9 cellular contexts compared by ENCODE assay signal in genomic region chr9:136342191-136343120, GRCh38. TPM values are rescaled to one million over a fixed set of nuclear protein-coding genes. Genes with fewer than 3 reads are reported as not detected.
DNase-seq lines count a peak whose midpoint lies in the region; ATAC-seq and TF ChIP-seq lines count a peak whose summit lies in the region.
"Had no signal": no experiment of that assay in that cellular context is flagged by ENCODE, and none has a peak within 500 bp of the region (broad histone marks: within the 10 kb centered on the region; RNA-seq: fewer than 3 reads in every experiment).

No MANE protein-coding gene starts in this region.

- CTCF ChIA-PET in GM10248 (lab: Yijun Ruan, JAX), result no interaction called here
- CTCF ChIA-PET in PC-9 (lab: Charles Lee), result no interaction called here

- peak overlapping the region; percentile 54 for H3K4me2 ChIP-seq in PC-9
- no peak overlapping the region for H3K4me2 ChIP-seq in MM.1S (ENCODE audit: low read depth, low read length)

- H3K4me3 ChIP-seq in PC-9 (no peak overlapping the region), heart left ventricle (peak overlapping the region in 11 of 12 donors; percentile 13 to 58 (median 45)), upper lobe of left lung (peak overlapping the region; percentile 33 to 58 (median 56)), MM.1S (ENCODE audit: low read length) (no peak overlapping the region)

- H3K4me1 ChIP-seq in PC-9 (replicated peaks; ENCODE audit: insufficient read depth) (peaks cover 7% of the 10 kb centered on the region; the same call in 1 of the 2 replicates), heart left ventricle (peaks cover 0 to 67% (median 46%) of the 10 kb centered on the region in 12 donors), upper lobe of left lung (peaks cover 40 to 59% (median 42%) of the 10 kb centered on the region in 4 donors), MM.1S (ENCODE audit: low read length) (no peaks in the 10 kb centered on the region)

- BruUV-seq in PC-9 (replicated peaks; lab: Mats Ljungman, UMichigan), result no TSS peak

- H3K27ac ChIP-seq in PC-9 (no peak overlapping the region), heart left ventricle (peak overlapping the region; percentile 74 to 99 (median 92)), upper lobe of left lung (peak overlapping the region; percentile 65 to 86 (median 84)), MM.1S (ENCODE audit: low read length) (no peak overlapping the region)

- H3K9me2 ChIP-seq in PC-9 (ENCODE audit: insufficient read depth) (no peaks in the 10 kb centered on the region), MM.1S (replicated peaks; ENCODE audit: insufficient read depth, low read length) (no peaks in the 10 kb centered on the region)

- H3K9me3 ChIP-seq in PC-9 (ENCODE audit: insufficient read depth, low read depth), result no peaks in the 10 kb centered on the region
- H3K9me3 ChIP-seq in heart left ventricle, result no peaks in the 10 kb centered on the region
- no peaks in the 10 kb centered on the region for H3K9me3 ChIP-seq in upper lobe of left lung
- H3K9me3 ChIP-seq in MM.1S (replicated peaks; ENCODE audit: insufficient read depth, low read length), result no peaks in the 10 kb centered on the region

- no peak for TF ChIP-seq EP300 in upper lobe of left lung (IDR thresholded peaks at IDR 0.05)

- peak; percentile 46 to 76 (median 72) for ATAC-seq in heart left ventricle
- peak; percentile 64 to 76 for ATAC-seq in upper lobe of left lung (ENCODE audit: low FRiP score in 2 of 2)

- TF ChIP-seq POLR2A in heart left ventricle (IDR thresholded peaks at IDR 0.05) (peak in 1 of 2 donors; percentile 63), upper lobe of left lung (IDR thresholded peaks at IDR 0.05) (peak in 1 of 4 donors; percentile 42)

- no peak overlapping the region for H2AFZ ChIP-seq in PC-9
- no peak overlapping the region for H2AFZ ChIP-seq in MM.1S (ENCODE audit: low read length)

- H3K27me3 Mint-ChIP-seq in activated naive CD8-positive, alpha-beta T cell treated with anti-CD3 and anti-CD28 coated beads for 36 hours, result no peaks in the 10 kb centered on the region

- no peaks in the 10 kb centered on the region for H3K36me3 ChIP-seq in PC-9 (ENCODE audit: low read depth)
- peaks cover 0 to 14% (median 2%) of the 10 kb centered on the region in 9 donors for H3K36me3 ChIP-seq in heart left ventricle
- H3K36me3 ChIP-seq in upper lobe of left lung, result peaks cover 0 to 9% (median 4%) of the 10 kb centered on the region in 4 donors
- H3K36me3 ChIP-seq in MM.1S (replicated peaks; ENCODE audit: insufficient read depth, low read length), result no peaks in the 10 kb centered on the region

- WGBS in heart left ventricle, 4 donors, result 13 to 23% (median 21%) methylated on average over 37 to 59 of the region's 59 CpGs
- WGBS in upper lobe of left lung, 2 donors, result 12 to 22% methylated on average over 12 to 53 of the region's 59 CpGs

- POLR2A ChIA-PET in GM10248 (lab: Yijun Ruan, JAX) (no interaction called here), PC-9 (lab: Charles Lee; ENCODE audit: unreplicated experiment) (no interaction called here)

- H3K9me3 Mint-ChIP-seq in activated naive CD8-positive, alpha-beta T cell treated with anti-CD3 and anti-CD28 coated beads for 36 hours, result no peaks in the 10 kb centered on the region

- intact Hi-C loops in PC-9 (cut with micrococcal nuclease; ENCODE audit: unreplicated experiment), result loop anchor here (10.0 kb wide), 1 partner anchor 142 kb away; the partner anchor contains the start of gene SEC16A
- intact Hi-C loops in heart left ventricle (cut with DNase I), result loop anchor here in 4 of 10 donors (1.0 to 2.0 kb wide), 2 partner anchors 20 to 21 kb away; partner anchors contain the start of gene DNLZ (in 4 of the 4)

- no peaks in the 10 kb centered on the region for H3K4me1 Mint-ChIP-seq in activated naive CD8-positive, alpha-beta T cell treated with anti-CD3 and anti-CD28 coated beads for 36 hours

- DNase-seq in GM10248 (ENCODE audit: extremely low spot score) (peak; percentile 79), PC-9 (peak; percentile 51 to 92), heart left ventricle (peak; percentile 84 to 93 (median 92)), pons (ENCODE audit: low spot score) (peak; percentile 76), upper lobe of left lung (peak; percentile 92 to 96), NCI-H2107 (lab: John Stamatoyannopoulos, UW) (no peak), MM.1S (no peak)
- DNase-seq in activated naive CD8-positive, alpha-beta T cell treated with anti-CD3 and anti-CD28 coated beads for 36 hours, result peak; percentile 79

- H3K4me3 Mint-ChIP-seq in activated naive CD8-positive, alpha-beta T cell treated with anti-CD3 and anti-CD28 coated beads for 36 hours, result no peak overlapping the region

- H3K79me2 ChIP-seq in PC-9 (ENCODE audit: low read depth) (no peaks in the 10 kb centered on the region), MM.1S (ENCODE audit: low read length) (no peaks in the 10 kb centered on the region)

- TF ChIP-seq CTCF in GM10248 (IDR thresholded peaks at IDR 0.05; ENCODE audit: control extremely low read depth, extremely low read depth, low read depth, missing control alignments) (no peak), PC-9 (conservative IDR thresholded peaks at IDR 0.05) (no peak), heart left ventricle (IDR thresholded peaks at IDR 0.05) (peak in 2 of 12 donors; percentile 7 to 15), upper lobe of left lung (IDR thresholded peaks at IDR 0.05) (peak in 1 of 6 experiments; percentile 27), MM.1S (IDR thresholded peaks at IDR 0.05; ENCODE audit: low read length) (no peak)

- H4K20me1 ChIP-seq in PC-9 (ENCODE audit: insufficient read depth) (no peaks in the 10 kb centered on the region), MM.1S (ENCODE audit: insufficient read depth, low read length) (no peaks in the 10 kb centered on the region)

- H3K36me3 Mint-ChIP-seq in activated naive CD8-positive, alpha-beta T cell treated with anti-CD3 and anti-CD28 coated beads for 36 hours, result no peaks in the 10 kb centered on the region

- peaks cover 5% of the 10 kb centered on the region; the same call in 1 of the 2 replicates for H3F3A ChIP-seq in PC-9 (ENCODE audit: insufficient read depth, low read depth)
- no peaks in the 10 kb centered on the region for H3F3A ChIP-seq in MM.1S (ENCODE audit: insufficient read depth, low read length)

- no peak overlapping the region for H3K27ac Mint-ChIP-seq in activated naive CD8-positive, alpha-beta T cell treated with anti-CD3 and anti-CD28 coated beads for 36 hours

- H3K9ac ChIP-seq in MM.1S (ENCODE audit: low read length), result no peak overlapping the region

- H3K27me3 ChIP-seq in PC-9 (ENCODE audit: insufficient read depth, low read depth) (no peaks in the 10 kb centered on the region), heart left ventricle (no peaks in the 10 kb centered on the region), upper lobe of left lung (no peaks in the 10 kb centered on the region), MM.1S (replicated peaks; ENCODE audit: insufficient read depth, low read length) (peaks cover 94% of the 10 kb centered on the region)

RNA-seq across cellular contexts. Expression of gene GPSM1, which starts 15.1 kb away (rescaled TPM):
- total RNA-seq in PC-9 (2021), result 5.5 and 9.5 TPM in 2 replicates
- total RNA-seq in activated naive CD8-positive, alpha-beta T cell treated with anti-CD3 and anti-CD28 coated beads for 36 hours, result 10 to 100 TPM in 1 of 2 experiments, 1 to 10 TPM in 1; 9.1 to 11.0 TPM
- 10 to 100 TPM; 24.1 to 52.0 (median 31.7) TPM for total RNA-seq in heart left ventricle
- polyA plus RNA-seq in heart left ventricle, result 10 to 100 TPM; 31.5 to 80.2 TPM
- 10 to 100 TPM; 10.0 to 78.6 (median 24.2) TPM for total RNA-seq in upper lobe of left lung

RNA-seq across cellular contexts. Expression of gene DNLZ, which starts 21.1 kb away (rescaled TPM):
- 9.1 and 19.1 TPM in 2 replicates for total RNA-seq in PC-9 (2021)
- 10 to 100 TPM; 24.9 to 26.2 TPM for total RNA-seq in activated naive CD8-positive, alpha-beta T cell treated with anti-CD3 and anti-CD28 coated beads for 36 hours
- total RNA-seq in heart left ventricle, result 10 to 100 TPM; 21.3 to 67.8 (median 33.6) TPM
- 10 to 100 TPM; 22.6 to 36.8 TPM for polyA plus RNA-seq in heart left ventricle
- 10 to 100 TPM in 5 of 6 donors, 1 to 10 TPM in 1; 5.2 to 35.9 (median 19.4) TPM for total RNA-seq in upper lobe of left lung

RNA-seq across cellular contexts. Expression of gene CARD9, which starts 31.0 kb away (rescaled TPM):
- total RNA-seq in PC-9 (2021) (13.6 and 14.0 TPM in 2 replicates), heart left ventricle (1 to 10 TPM in 2 of 9 donors, under 1 TPM in 7; 0.30 to 7.1 (median 0.77) TPM), upper lobe of left lung (10 to 100 TPM in 5 of 6 donors, 1 to 10 TPM in 1; 3.5 to 30.4 (median 16.8) TPM)
- 1 to 10 TPM; 1.5 to 1.8 TPM for total RNA-seq in activated naive CD8-positive, alpha-beta T cell treated with anti-CD3 and anti-CD28 coated beads for 36 hours
- under 1 TPM; 0.69 to 1.00 TPM for polyA plus RNA-seq in heart left ventricle

RNA-seq across cellular contexts. Expression of gene CCDC187, which starts 38.6 kb away (rescaled TPM):
- total RNA-seq in PC-9 (2021) (2.7 and 5.2 TPM in 2 replicates), heart left ventricle (under 1 TPM in 1 of 9 donors, not detected in 8; 0.04 TPM), upper lobe of left lung (10 to 100 TPM in 3 of 6 donors, 1 to 10 TPM in 2, under 1 TPM in 1; 0.17 to 22.3 (median 10.0) TPM)
- total RNA-seq in activated naive CD8-positive, alpha-beta T cell treated with anti-CD3 and anti-CD28 coated beads for 36 hours, result not detected
- polyA plus RNA-seq in heart left ventricle, result not detected
- total RNA-seq: M059J had no signal

RNA-seq across cellular contexts. Expression of gene SNAPC4, which starts 57.5 kb away (rescaled TPM):
- total RNA-seq in PC-9 (2021), result 13.3 and 14.4 TPM in 2 replicates
- total RNA-seq in activated naive CD8-positive, alpha-beta T cell treated with anti-CD3 and anti-CD28 coated beads for 36 hours, result 10 to 100 TPM; 25.2 to 28.0 TPM
- 1 to 10 TPM; 3.1 to 7.8 (median 4.5) TPM for total RNA-seq in heart left ventricle
- polyA plus RNA-seq in heart left ventricle, result 1 to 10 TPM; 4.0 to 4.3 TPM
- total RNA-seq in upper lobe of left lung, result 10 to 100 TPM in 3 of 6 donors, 1 to 10 TPM in 3; 7.8 to 35.6 (median 13.2) TPM

Comparison
In these comparisons a context has a peak if more than half of its experiments do, and no peak if none do; other contexts are left out.
1. DNase-seq: peak in GM10248 (single experiment), PC-9 (2 of 2), activated naive CD8-positive, alpha-beta T cell treated with anti-CD3 and anti-CD28 coated beads for 36 hours (single experiment), heart left ventricle (5 of 5), pons (single experiment) and upper lobe of left lung (2 of 2); none in NCI-H2107 (single experiment) and MM.1S (single experiment).
2. H3K27ac ChIP-seq: peak in heart left ventricle (12 of 12) and upper lobe of left lung (4 of 4); none in PC-9 (single experiment) and MM.1S (single experiment).
3. H3K4me3 ChIP-seq: peak in heart left ventricle (11 of 12) and upper lobe of left lung (4 of 4); none in PC-9 (single experiment) and MM.1S (single experiment).